Comparison of ENCODE assay signal across 1 cellular context in genomic region chr5:36739751-36740221, GRCh38.
TF ChIP-seq lines count a peak whose summit lies in the region.

No MANE protein-coding gene starts in this region.

TF ChIP-seq in K562, 482 proteins besides CTCF, POLR2A, EP300 and RAD21 (continued from another document and continues in another):
- TF ChIP-seq ZBTB11 (CRISPR knock-in tag; IDR thresholded peaks at IDR 0.05) (peak in 1 of 3 experiments; percentile 58; a peak in 2 of 6 replicates), HEY1 (CRISPR knock-in tag; IDR thresholded peaks at IDR 0.05; ENCODE audit: borderline replicate concordance) (no peak), FOXK1 (CRISPR knock-in tag; IDR thresholded peaks at IDR 0.05; ENCODE audit: borderline replicate concordance) (no peak), SMARCE1 (IDR thresholded peaks at IDR 0.05) (peak; percentile 84), SOX6 (IDR thresholded peaks at IDR 0.05) (peak; percentile 81), ZNF41 (CRISPR knock-in tag; conservative IDR thresholded peaks at IDR 0.05) (no peak), PHTF2 (CRISPR knock-in tag; IDR thresholded peaks at IDR 0.05) (0 out of 2 replicates have a peak, but pooled peaks have one; percentile 33), E2F8 (IDR thresholded peaks at IDR 0.05; ENCODE audit: low read depth, partially characterized antibody) (peak; percentile 14), PURB (CRISPR knock-in tag; IDR thresholded peaks at IDR 0.05; ENCODE audit: low read depth) (no peak), GATA2 (CRISPR knock-in tag; IDR thresholded peaks at IDR 0.05) (peak; percentile 58; the same call in 1 of the 2 replicates), TAL1 (IDR thresholded peaks at IDR 0.05) (peak; percentile 76), ZNF133 (CRISPR knock-in tag; IDR thresholded peaks at IDR 0.05) (no peak), ZBTB1 (CRISPR knock-in tag; IDR thresholded peaks at IDR 0.05; ENCODE audit: borderline replicate concordance, low read depth) (no peak), ESRRA (IDR thresholded peaks at IDR 0.05; ENCODE audit: borderline replicate concordance, low read depth) (peak; percentile 30; the same call in 1 of the 2 replicates), ZNF384 (IDR thresholded peaks at IDR 0.05; ENCODE audit: low read depth, low read length) (0 out of 2 replicates have a peak, but pooled peaks have one; percentile 48), ZNF316 (IDR thresholded peaks at IDR 0.05) (no peak), BHLHE40 (IDR thresholded peaks at IDR 0.05; ENCODE audit: low read length) (peak; percentile 37; the same call in 1 of the 2 replicates), ATF3 (IDR thresholded peaks at IDR 0.05) (0 out of 2 replicates have a peak, but pooled peaks have one; percentile 5), ATF3 (CRISPR knock-in tag; conservative IDR thresholded peaks at IDR 0.05) (no peak), AFF1 (IDR thresholded peaks at IDR 0.05; ENCODE audit: low read depth in 1 of 2, partially characterized antibody in 2 of 2) (peak in 1 of 2 experiments; percentile 38), RBM34 (IDR thresholded peaks at IDR 0.05; ENCODE audit: borderline replicate concordance, insufficient read depth, low read length) (no peak), ZNF644 (tag; IDR thresholded peaks at IDR 0.05; ENCODE audit: low read depth) (peak; percentile 74; the same call in 1 of the 2 replicates), SMARCC2 (IDR thresholded peaks at IDR 0.05; ENCODE audit: low read depth) (peak; percentile 82; the same call in 1 of the 2 replicates), CC2D1A (IDR thresholded peaks at IDR 0.05) (peak; percentile 72; the same call in 1 of the 2 replicates), MAX (CRISPR knock-in tag; IDR thresholded peaks at IDR 0.05) (no peak), ZNF639 (CRISPR knock-in tag; conservative IDR thresholded peaks at IDR 0.05 in 1 of 2, IDR thresholded peaks at IDR 0.05 in 1 of 2) (peak in 1 of 2 experiments; percentile 26; a peak in 1 of 4 replicates), TAF1 (IDR thresholded peaks at IDR 0.05; ENCODE audit: control insufficient read depth, extremely low read depth, insufficient read depth, low read length, severe bottlenecking) (no peak), MYC (IDR thresholded peaks at IDR 0.05; ENCODE audit: low read depth, low read length) (peak; percentile 20), MYC (CRISPR knock-in tag; IDR thresholded peaks at IDR 0.05; ENCODE audit: borderline replicate concordance, low read depth) (no peak), SP2 (IDR thresholded peaks at IDR 0.05; ENCODE audit: extremely low read depth, low read depth, low read length, poor library complexity, severe bottlenecking) (no peak), SMARCB1 (IDR thresholded peaks at IDR 0.05; ENCODE audit: insufficient read length, low read depth) (peak; percentile 48), U2AF2 (optimal IDR thresholded peaks at IDR 0.05; ENCODE audit: low read depth, low read length) (no peak), TAF7 (tag; IDR thresholded peaks at IDR 0.05) (peak; percentile 54; the same call in 1 of the 2 replicates), ETV5 (CRISPR knock-in tag; IDR thresholded peaks at IDR 0.05; ENCODE audit: low read depth) (0 out of 2 replicates have a peak, but pooled peaks have one; percentile 26), TCF3 (CRISPR knock-in tag; IDR thresholded peaks at IDR 0.05) (peak; percentile 81), BRD9 (IDR thresholded peaks at IDR 0.05; ENCODE audit: low read depth, partially characterized antibody) (no peak), DPF2 (IDR thresholded peaks at IDR 0.05) (peak; percentile 79), PKNOX1 (IDR thresholded peaks at IDR 0.05) (peak; percentile 63; the same call in 1 of the 2 replicates), HSF4 (CRISPR knock-in tag; IDR thresholded peaks at IDR 0.05; ENCODE audit: borderline replicate concordance) (no peak), ATF1 (CRISPR knock-in tag; IDR thresholded peaks at IDR 0.05) (no peak), ATF1 (tag; IDR thresholded peaks at IDR 0.05) (peak; percentile 43; the same call in 1 of the 2 replicates), ELF1 (tag; IDR thresholded peaks at IDR 0.05) (peak; percentile 59), NUFIP1 (IDR thresholded peaks at IDR 0.05; ENCODE audit: partially characterized antibody) (no peak), DEAF1 (CRISPR knock-in tag; IDR thresholded peaks at IDR 0.05) (peak; percentile 66; the same call in 1 of the 2 replicates), EHMT2 (IDR thresholded peaks at IDR 0.05) (peak; percentile 84), NEUROD1 (IDR thresholded peaks at IDR 0.05; ENCODE audit: borderline replicate concordance, low read depth, low read length, partially characterized antibody) (peak; percentile 46), ZNF75A (CRISPR knock-in tag; IDR thresholded peaks at IDR 0.05) (no peak), FOSL1 (tag; conservative IDR thresholded peaks at IDR 0.05) (peak; percentile 48; the same call in 1 of the 2 replicates), TCF7 (IDR thresholded peaks at IDR 0.05; ENCODE audit: borderline replicate concordance) (peak; percentile 33; the same call in 1 of the 2 replicates), MNT (conservative IDR thresholded peaks at IDR 0.05) (peak in 1 of 2 experiments; percentile 34; a peak in 1 of 4 replicates), TEAD1 (CRISPR knock-in tag; IDR thresholded peaks at IDR 0.05) (peak; percentile 33 to 62; a peak in 2 of 4 replicates), KLF1 (tag; IDR thresholded peaks at IDR 0.05) (0 out of 2 replicates have a peak, but pooled peaks have one; percentile 23)
